ENCODE assay signal across 25 cellular contexts in the genomic region with DNA sequence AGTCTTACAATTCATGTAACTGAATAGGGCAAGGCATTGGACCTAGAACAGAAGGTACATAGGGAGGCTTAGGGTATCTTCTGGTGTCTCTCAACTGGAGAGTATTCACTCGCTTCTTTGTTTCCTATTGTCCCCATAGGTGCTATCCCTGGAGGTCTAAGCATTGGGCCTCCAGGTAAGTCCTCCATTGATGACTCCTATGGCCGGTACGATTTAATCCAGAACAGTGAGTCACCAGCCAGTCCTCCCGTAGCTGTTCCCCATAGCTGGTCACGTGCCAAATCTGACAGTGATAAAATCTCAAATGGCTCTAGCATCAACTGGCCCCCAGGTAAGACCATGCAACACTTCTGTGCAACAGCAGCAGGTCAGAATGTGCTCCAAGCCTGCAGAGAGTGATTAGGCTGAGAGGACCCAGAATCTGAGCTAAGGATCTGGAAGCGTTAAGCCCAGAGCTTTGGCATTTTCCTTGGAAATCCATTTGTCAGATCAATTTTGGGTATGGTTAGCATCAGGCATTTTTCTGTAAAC. TPM values are rescaled to one million over a fixed set of nuclear protein-coding genes. Genes with fewer than 3 reads are reported as not detected.
"Had no signal": no experiment of that assay in that cellular context is flagged by ENCODE, and none has a peak within 500 bp of the region (broad histone marks: within the 10 kb centered on the region; RNA-seq: fewer than 3 reads in every experiment).

No MANE protein-coding gene starts in this region.

- H3K79me2 ChIP-seq: parathyroid adenoma had no signal

- H3K27me3 ChIP-seq: colonic mucosa, heart left ventricle, right lobe of liver, transverse colon had no signal

- H3K36me3 ChIP-seq: colonic mucosa had no signal

- H2AFZ ChIP-seq: parathyroid adenoma had no signal

- H3K4me1 ChIP-seq: colonic mucosa, parathyroid adenoma, transverse colon had no signal

- ATAC-seq: heart left ventricle; naive thymus-derived CD4-positive, alpha-beta T cell; psoas muscle; right lobe of liver; stimulated activated naive B cell treated with anti-CD40 and anti-IgM and Interleukin-4, amounts not matched to agents 10 μg/mL and 1 μg/mL and 100 μg/mL, for 72 hours; stimulated activated naive CD8-positive, alpha-beta T cell treated with anti-CD3 and anti-CD28 coated beads, Interleukin-15, amount 100 ng/mL, for 72 hours had no signal

- H3K9ac ChIP-seq: parathyroid adenoma had no signal

- H3K27ac ChIP-seq: colonic mucosa, heart left ventricle, parathyroid adenoma, psoas muscle, right lobe of liver, skin epidermis, thoracic aorta, transverse colon had no signal

- DNase-seq: colonic mucosa; dermis blood vessel endothelial cell; foreskin melanocyte; heart left ventricle; hippocampal formation; kidney glomerular epithelial cell; mammary epithelial cell; naive thymus-derived CD4-positive, alpha-beta T cell; nephron progenitor cell; psoas muscle; retina; stimulated activated CD4-positive, alpha-beta T cell treated with anti-CD3 and anti-CD28 coated beads, Interleukin-2, amount 100 ng/mL, for 24 hours; stimulated activated CD4-positive, alpha-beta T cell treated with anti-CD3 and anti-CD28 coated beads, Interleukin-4, amount 100 ng/mL, for 4 hours; stimulated activated naive B cell treated with anti-CD40 and anti-IgM and Interleukin-4, amounts not matched to agents 10 μg/mL and 1 μg/mL and 100 μg/mL, for 72 hours; stimulated activated naive CD8-positive, alpha-beta T cell treated with anti-CD3 and anti-CD28 coated beads, Interleukin-15, amount 100 ng/mL, for 72 hours; transverse colon had no signal

- H3K4me3 ChIP-seq: colonic mucosa, heart left ventricle, psoas muscle, right lobe of liver, skin epidermis, thoracic aorta, transverse colon had no signal

- H3K9me3 ChIP-seq: colonic mucosa, heart left ventricle, psoas muscle, right lobe of liver, thoracic aorta, transverse colon had no signal

RNA-seq across cellular contexts. Expression of gene C17orf99, which starts 53.3 kb away (rescaled TPM):
- total RNA-seq: dermis blood vessel endothelial cell, glomerular endothelial cell, heart left ventricle, mesenteric fat pad, mononuclear cell, omental fat pad, psoas muscle, right lobe of liver, subcutaneous adipose tissue, thoracic aorta, transverse colon had no signal
- polyA plus RNA-seq: heart left ventricle; naive thymus-derived CD4-positive, alpha-beta T cell; psoas muscle had no signal
